In the genomic region with DNA sequence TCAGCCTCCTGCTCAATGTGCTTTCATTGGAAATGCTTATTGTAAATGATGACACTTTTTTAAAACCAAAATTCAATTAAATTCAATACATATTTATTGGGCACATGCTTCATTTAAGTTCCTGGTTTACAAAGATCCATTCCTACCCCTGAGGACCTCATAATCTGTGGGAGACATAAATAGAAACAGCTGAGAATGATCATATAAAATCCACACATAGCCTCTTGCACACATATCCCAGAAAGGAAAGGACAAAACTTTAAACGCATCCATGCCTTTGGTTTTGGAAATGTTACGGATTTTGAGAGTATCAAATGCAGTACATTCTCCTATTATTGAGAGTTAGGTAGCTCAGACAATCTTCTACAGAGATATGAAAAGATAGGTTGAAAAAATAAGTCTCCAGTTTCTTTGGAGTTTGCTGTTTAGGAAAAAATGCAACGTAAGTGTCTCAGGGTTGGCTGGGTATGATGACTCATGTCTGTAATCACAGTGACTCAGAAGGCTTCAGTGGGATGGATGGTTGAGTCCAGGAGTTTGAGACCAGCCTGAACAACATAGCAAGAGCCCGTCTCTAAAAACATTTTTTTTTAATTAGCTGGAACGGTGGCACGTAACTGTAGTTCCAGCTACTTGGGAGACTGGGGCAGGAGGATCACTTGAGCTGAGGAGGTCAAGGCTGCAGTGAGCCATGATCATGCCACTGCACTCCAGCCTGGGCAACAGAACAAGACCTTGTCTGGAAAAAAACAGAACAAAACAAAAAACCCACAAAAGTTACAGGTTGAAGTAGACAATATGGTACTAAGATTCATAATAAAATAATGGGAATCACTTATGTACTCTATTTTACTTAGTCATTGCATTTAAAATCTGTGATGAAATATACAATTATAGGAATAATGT, we compare ENCODE assay signal across 12 cellular contexts. TPM values are rescaled to one million over a fixed set of nuclear protein-coding genes. Genes with fewer than 3 reads are reported as not detected.
DNase-seq lines count a peak whose midpoint lies in the region; ATAC-seq and TF ChIP-seq lines count a peak whose summit lies in the region.
"Had no signal": no experiment of that assay in that cellular context is flagged by ENCODE, and none has a peak within 500 bp of the region (broad histone marks: within the 10 kb centered on the region; RNA-seq: fewer than 3 reads in every experiment).

No MANE protein-coding gene starts in this region.

- no TSS peak for BruUV-seq in Caco-2 (replicated peaks; lab: Mats Ljungman, UMichigan)

- POLR2A ChIA-PET in Caco-2 (lab: Charles Lee) = interaction anchor here (0.7 kb wide), 1 partner anchor 11 kb away, joined by 6 read pairs; no protein-coding TSS in a partner anchor

- intact Hi-C loops in Caco-2 (cut with micrococcal nuclease; ENCODE audit: unreplicated experiment) (no loop called here), natural killer cell (cut with micrococcal nuclease) (no loop called here)

- H3K27me3 Mint-ChIP-seq in Caco-2 (ENCODE audit: insufficient read depth, unreplicated experiment) (peaks cover 14% of the 10 kb centered on the region), natural killer cell (ENCODE audit: low read depth in 2 of 2) (peaks cover 34 to 46% of the 10 kb centered on the region in 2 donors)

- ATAC-seq in natural killer cell = no peak
- ATAC-seq in HG02623 (IDR thresholded peaks at IDR 0.05; ENCODE audit: unreplicated experiment) = no peak
- ATAC-seq: gastroesophageal sphincter had no signal

- no peak overlapping the region for H3K4me3 Mint-ChIP-seq in Caco-2 (ENCODE audit: unreplicated experiment)
- no peak overlapping the region for H3K4me3 Mint-ChIP-seq in natural killer cell

- H3K36me3 ChIP-seq in MG63 = no peaks in the 10 kb centered on the region
- no peaks in the 10 kb centered on the region for H3K36me3 ChIP-seq in mesodermal cell (ENCODE audit: control insufficient read depth, insufficient read depth, low read length)
- H3K36me3 ChIP-seq in Caco-2 (ENCODE audit: control insufficient read depth, insufficient read depth, low read length) = no peaks in the 10 kb centered on the region
- H3K36me3 ChIP-seq: gastroesophageal sphincter had no signal

- peak overlapping the region; percentile 29 for H3K27ac ChIP-seq in mesodermal cell (ENCODE audit: low read depth, low read length, severe bottlenecking)
- H3K27ac ChIP-seq: gastroesophageal sphincter had no signal

- DNase-seq in COLO829 (ENCODE audit: low spot score) = peak; percentile 56
- DNase-seq in MG63 = peak; percentile 55
- peak; percentile 74 for DNase-seq in astrocyte of the spinal cord (ENCODE audit: low read depth, low spot score)
- no peak for DNase-seq in OCI-M2 (lab: John Stamatoyannopoulos, UW; ENCODE audit: unreplicated experiment)
- no peak for DNase-seq in Caco-2
- no peak for DNase-seq in natural killer cell
- DNase-seq: activated gamma-delta T cell treated with Interleukin-2 at 50 U/mL for 16 hours, naive B cell, NCI-H1694 had no signal

- H3K9me3 Mint-ChIP-seq in Caco-2 (ENCODE audit: unreplicated experiment) (no peaks in the 10 kb centered on the region), natural killer cell (no peaks in the 10 kb centered on the region)

- in situ Hi-C loops in astrocyte of the spinal cord (cut with HindIII; ENCODE audit: low sequenced_read_pairs) = no loop called here

- H3K9me3 ChIP-seq in MG63 (no peaks in the 10 kb centered on the region), mesodermal cell (ENCODE audit: control insufficient read depth, low read length) (no peaks in the 10 kb centered on the region), Caco-2 (no peaks in the 10 kb centered on the region)
- H3K9me3 ChIP-seq: gastroesophageal sphincter had no signal

- TF ChIP-seq CTCF in astrocyte of the spinal cord (IDR thresholded peaks at IDR 0.05; ENCODE audit: low read depth, low read length) (no peak), Caco-2 (IDR thresholded peaks at IDR 0.05; ENCODE audit: insufficient read depth in 1 of 2, low read depth in 1 of 2, low read length in 1 of 2, severe bottlenecking in 1 of 2, unreplicated experiment in 1 of 2) (no peak), natural killer cell (IDR thresholded peaks at IDR 0.05) (no peak)

- no peaks in the 10 kb centered on the region for H3K36me3 Mint-ChIP-seq in Caco-2 (ENCODE audit: insufficient read depth, unreplicated experiment)
- H3K36me3 Mint-ChIP-seq in natural killer cell = no peaks in the 10 kb centered on the region
- H3K36me3 Mint-ChIP-seq: naive B cell had no signal

- WGBS in mesodermal cell (ENCODE audit: insufficient coverage in 2 of 2), 2 experiments = 82 to 86% methylated on average over 1 to 4 of the region's 6 CpGs

- H3K4me1 Mint-ChIP-seq in Caco-2 (ENCODE audit: low read depth, unreplicated experiment) (peaks cover 14% of the 10 kb centered on the region), natural killer cell (peaks cover 5 to 9% of the 10 kb centered on the region in 2 donors)

- H3K4me3 ChIP-seq in MG63 = no peak overlapping the region
- no peak overlapping the region for H3K4me3 ChIP-seq in astrocyte of the spinal cord (ENCODE audit: low read depth, low read length)
- H3K4me3 ChIP-seq in mesodermal cell (ENCODE audit: extremely low read depth, insufficient read depth, low read length, poor library complexity, severe bottlenecking) = no peak overlapping the region
- no peak overlapping the region for H3K4me3 ChIP-seq in Caco-2 (ENCODE audit: low read depth, low read length)
- H3K4me3 ChIP-seq: gastroesophageal sphincter had no signal

- H3K27me3 ChIP-seq in MG63 (no peaks in the 10 kb centered on the region), Caco-2 (replicated peaks; ENCODE audit: control insufficient read depth, insufficient read depth, low read length) (no peaks in the 10 kb centered on the region)
- H3K27me3 ChIP-seq: gastroesophageal sphincter had no signal

- no peak overlapping the region for H3K27ac Mint-ChIP-seq in Caco-2 (ENCODE audit: unreplicated experiment)
- H3K27ac Mint-ChIP-seq in natural killer cell = no peak overlapping the region
- H3K27ac Mint-ChIP-seq: naive B cell had no signal

- CTCF ChIA-PET in Caco-2 (lab: Charles Lee) = no interaction called here

- peaks cover 6% of the 10 kb centered on the region for H3K4me1 ChIP-seq in mesodermal cell (ENCODE audit: control insufficient read depth, insufficient read depth, low read length, poor library complexity, severe bottlenecking)
- H3K4me1 ChIP-seq in Caco-2 = no peaks in the 10 kb centered on the region

RNA-seq across cellular contexts. Expression of a gene that starts 3.9 kb away (rescaled TPM):
- 8.5 and 15.7 TPM in 2 replicates for total RNA-seq in MG63 (2014; rRNA removed; shearing (Covaris generic); ENCODE audit: low replicate concordance)
- 7.6 TPM for polyA plus RNA-seq in mesodermal cell (2013, experiment 1 of 2)
- polyA plus RNA-seq in mesodermal cell (2013, experiment 2 of 2) = 5.2 TPM
- total RNA-seq in Caco-2 (2022) = 6.4 and 7.0 TPM in 2 replicates
- not detected for total RNA-seq in natural killer cell

RNA-seq across cellular contexts. Expression of a gene that starts 26.8 kb away (rescaled TPM):
- total RNA-seq in MG63 (2014; rRNA removed; shearing (Covaris generic); ENCODE audit: low replicate concordance) = 57.7 and 60.0 TPM in 2 replicates
- 32.3 TPM for polyA plus RNA-seq in mesodermal cell (2013, experiment 1 of 2)
- polyA plus RNA-seq in mesodermal cell (2013, experiment 2 of 2) = 31.0 TPM
- total RNA-seq in Caco-2 (2022) = 69.8 and 72.0 TPM in 2 replicates
- total RNA-seq in natural killer cell = 10 to 100 TPM; 31.9 to 36.4 (median 35.9) TPM

Comparison
In these comparisons a context has a peak if more than half of its experiments do, and no peak if none do; other contexts are left out.
1. DNase-seq: peak in COLO829 (single experiment), MG63 (single experiment) and astrocyte of the spinal cord (single experiment); none in OCI-M2 (single experiment), Caco-2 (0 of 2) and natural killer cell (single experiment).